Comparison of ENCODE assay signal across 8 cellular contexts in the genomic region with DNA sequence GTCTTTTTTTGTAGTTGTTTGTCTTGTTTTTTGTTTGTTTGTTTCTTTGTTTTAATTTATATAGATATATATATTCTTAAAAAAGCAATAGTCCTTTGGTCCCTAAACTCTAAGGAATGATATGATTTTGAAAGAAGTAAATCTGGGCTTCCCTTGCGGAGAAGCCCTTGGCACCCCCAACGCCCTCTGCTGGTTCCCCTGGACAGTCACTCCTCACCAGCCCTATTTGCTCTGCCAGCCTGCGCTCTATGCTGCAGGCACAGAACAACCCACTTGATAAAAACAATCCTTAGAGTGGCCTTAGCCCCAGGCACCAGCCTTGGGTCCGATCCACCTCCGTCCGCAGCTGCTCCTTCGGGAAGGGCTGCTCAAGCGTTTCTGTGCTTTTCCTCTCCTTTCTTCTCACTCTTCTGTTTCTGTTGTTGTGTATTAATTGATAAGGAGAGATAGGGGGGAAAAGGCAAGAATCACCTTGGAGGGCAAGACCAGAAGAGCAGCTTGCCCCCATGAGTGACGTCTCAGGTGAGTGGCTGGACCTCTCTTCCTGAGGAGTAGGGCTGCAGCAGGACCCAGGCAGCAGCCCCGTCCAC. TPM values are rescaled to one million over a fixed set of nuclear protein-coding genes. Genes with fewer than 3 reads are reported as not detected.
DNase-seq lines count a peak whose midpoint lies in the region; ATAC-seq and TF ChIP-seq lines count a peak whose summit lies in the region.

No MANE protein-coding gene starts in this region.

- H3K27me3 ChIP-seq in NT2/D1 (ENCODE audit: insufficient read depth, insufficient read length) (peaks cover 4% of the 10 kb centered on the region), ovary (no peaks in the 10 kb centered on the region)

- no peak for TF ChIP-seq EP300 in ovary (IDR thresholded peaks at IDR 0.05)

- no peak overlapping the region for H3K27ac ChIP-seq in ovary

- H3K36me3 ChIP-seq in NT2/D1 (ENCODE audit: insufficient read depth, insufficient read length, low read length) (no peaks in the 10 kb centered on the region), ovary (no peaks in the 10 kb centered on the region)

- 72 to 76% (median 74%) methylated on average over 10 of the region's 10 CpGs for WGBS in ovary, 3 donors

- no peak for TF ChIP-seq CTCF in ovary (IDR thresholded peaks at IDR 0.05)

- no peak overlapping the region for H3K9ac ChIP-seq in NT2/D1 (ENCODE audit: insufficient read length, low read depth)

- H3K9me3 ChIP-seq in NT2/D1 (ENCODE audit: insufficient read depth, low read length) (no peaks in the 10 kb centered on the region), ovary (no peaks in the 10 kb centered on the region)

- peak; percentile 0 for DNase-seq in NCI-H2029 (lab: John Stamatoyannopoulos, UW)
- DNase-seq in NCI-H2029 treated with DMSO at 0.1 percent for 48 hours (lab: John Stamatoyannopoulos, UW): no peak
- peak; percentile 22 for DNase-seq in NT2/D1 (ENCODE audit: low read depth, low spot score)
- peak; percentile 17 for DNase-seq in activated T-helper 1 cell treated with Interleukin-2 at 50 U/mL for 16 hours (ENCODE audit: low read depth)
- peak; percentile 29 for DNase-seq in glomerular visceral epithelial cell (ENCODE audit: extremely low spot score)
- peak; percentile 33 for DNase-seq in stimulated activated CD4-positive, alpha-beta T cell treated with anti-CD3 and anti-CD28 coated beads, Interleukin-1b, Interleukin-23, amount 100 ng/mL, for 48 hours
- DNase-seq in ovary: no peak

- ATAC-seq in GM19452 (IDR thresholded peaks at IDR 0.05; ENCODE audit: unreplicated experiment): no peak

- H3K4me1 ChIP-seq in NT2/D1 (ENCODE audit: insufficient read depth, insufficient read length) (no peaks in the 10 kb centered on the region), ovary (ENCODE audit: insufficient read depth) (no peaks in the 10 kb centered on the region)

- intact Hi-C loops in ovary (cut with DNase I): no loop called here

- H3K4me3 ChIP-seq in NT2/D1 (ENCODE audit: insufficient read length, low read depth): no peak overlapping the region
- H3K4me3 ChIP-seq in ovary: no peak overlapping the region

- TF ChIP-seq POLR2A in ovary (IDR thresholded peaks at IDR 0.05): no peak

RNA-seq across cellular contexts. Expression of a gene that starts 13.7 kb away (rescaled TPM):
- 10 to 100 TPM; 44.5 to 97.4 (median 70.0) TPM for total RNA-seq in ovary
- polyA plus RNA-seq in ovary: 10 to 100 TPM; 51.5 to 73.3 TPM

RNA-seq across cellular contexts. Expression of a gene that starts 33.9 kb away (rescaled TPM):
- 1 to 10 TPM; 3.4 to 8.5 (median 4.7) TPM for total RNA-seq in ovary
- 1 to 10 TPM; 3.2 to 7.1 TPM for polyA plus RNA-seq in ovary

RNA-seq across cellular contexts. Expression of a gene that starts 55.0 kb away (rescaled TPM):
- total RNA-seq in ovary: 100 to 1,000 TPM; 128 to 385 (median 291) TPM
- polyA plus RNA-seq in ovary: 100 to 1,000 TPM; 135 to 692 TPM

Comparison
In these comparisons a context has a peak if more than half of its experiments do, and no peak if none do; other contexts are left out.
1. DNase-seq: peak in NCI-H2029 (single experiment), NT2/D1 (single experiment), activated T-helper 1 cell treated with Interleukin-2 at 50 U/mL for 16 hours (single experiment), glomerular visceral epithelial cell (single experiment) and stimulated activated CD4-positive, alpha-beta T cell treated with anti-CD3 and anti-CD28 coated beads, Interleukin-1b, Interleukin-23, amount 100 ng/mL, for 48 hours (single experiment); none in NCI-H2029 treated with DMSO at 0.1 percent for 48 hours (single experiment) and ovary (0 of 5).